Comparison of ENCODE assay signal across 8 cellular contexts in the genomic region with DNA sequence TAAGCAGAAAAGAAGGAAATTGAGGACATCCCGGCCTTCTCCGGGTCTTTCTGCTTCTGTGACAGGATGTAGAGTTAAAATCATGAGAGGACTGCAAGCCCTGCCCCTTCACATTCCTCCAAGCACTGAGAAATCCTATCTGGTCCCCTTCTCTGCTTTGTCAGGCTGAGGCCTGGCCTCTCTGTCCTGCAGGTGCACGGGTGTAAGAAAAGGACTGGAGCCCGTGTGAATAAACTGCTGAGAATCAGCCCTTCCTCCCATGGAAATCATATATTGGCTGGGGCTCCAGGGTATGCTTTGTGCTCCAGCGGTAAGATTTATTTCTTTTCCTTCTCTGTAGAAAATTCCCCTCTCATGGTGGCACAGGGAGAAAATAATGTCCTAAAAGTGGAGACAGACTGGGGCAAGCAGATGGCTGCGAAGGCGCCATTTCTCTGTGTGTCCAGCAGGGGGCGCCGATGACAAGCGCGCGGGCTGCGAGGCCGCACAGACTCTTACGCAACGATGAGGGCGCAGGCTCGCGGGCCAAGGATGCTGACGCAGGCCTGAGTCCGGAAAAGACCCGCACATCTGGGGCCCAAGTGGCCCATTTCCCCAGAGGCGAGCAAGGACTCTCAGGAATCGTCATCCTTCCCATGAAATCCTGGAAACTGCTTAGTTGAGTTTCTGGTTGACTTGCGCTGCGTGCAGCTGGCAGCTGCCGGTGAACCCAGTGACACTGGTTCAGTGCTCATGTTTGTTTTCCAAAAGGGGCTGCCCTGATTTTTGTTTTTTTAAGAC.
A peak's percentile ranks its signal among the peaks of the same experiment; 100 is the strongest.
DNase-seq lines count a peak whose midpoint lies in the region; ATAC-seq and TF ChIP-seq lines count a peak whose summit lies in the region.

No MANE protein-coding gene starts in this region.

- H3K4me3 ChIP-seq in AG10803 (ENCODE audit: low read length), result peak overlapping the region; percentile 44
- H3K4me3 ChIP-seq in kidney epithelial cell (ENCODE audit: low read depth, low read length), result peak overlapping the region; percentile 29

- H3K27me3 ChIP-seq in kidney epithelial cell (ENCODE audit: control insufficient read depth, insufficient read depth, low read length), result no peaks in the 10 kb centered on the region

- H3K36me3 ChIP-seq in kidney epithelial cell (ENCODE audit: control insufficient read depth, insufficient read depth, low read length), result no peaks in the 10 kb centered on the region

- ATAC-seq in GM19023 (IDR thresholded peaks at IDR 0.05; ENCODE audit: unreplicated experiment), result peak; percentile 89
- ATAC-seq in HG03175 (IDR thresholded peaks at IDR 0.05; ENCODE audit: unreplicated experiment), result peak; percentile 97

- DNase-seq in AG10803 (ENCODE audit: low read depth), result peak; percentile 96
- DNase-seq in NCI-H2196 (lab: John Stamatoyannopoulos, UW; ENCODE audit: unreplicated experiment), result peak; percentile 82
- peak; percentile 45 for DNase-seq in activated CD4-positive, CD25-positive, alpha-beta regulatory T cell treated with anti-CD3 and anti-CD28 coated beads, Interleukin-2, amount 50 U/mL, for 16 hours (ENCODE audit: low read depth, low spot score)
- peak; percentile 86 for DNase-seq in cerebellar cortex (ENCODE audit: low spot score)
- peak; percentile 26 for DNase-seq in kidney epithelial cell (ENCODE audit: low read depth)
- peak; percentile 41 to 62 for DNase-seq in stimulated activated CD4-positive, alpha-beta T cell treated with anti-CD3 and anti-CD28 coated beads, Interleukin-15, amount 100 ng/mL, for 1 hour (ENCODE audit: low read depth in 1 of 2, low spot score in 1 of 2)

- TF ChIP-seq CTCF in AG10803 (conservative IDR thresholded peaks at IDR 0.05; ENCODE audit: low read length) (peak; percentile 87), kidney epithelial cell (IDR thresholded peaks at IDR 0.05; ENCODE audit: insufficient read depth, low read length, poor library complexity, severe bottlenecking) (peak; percentile 98)

Comparison
In these comparisons a context has a peak if more than half of its experiments do, and no peak if none do; other contexts are left out.
1. Peak in every context shown above with its lines: DNase-seq, ATAC-seq and H3K4me3 ChIP-seq.
2. DNase-seq: peak in every context shown above with its lines; median percentile 96 in AG10803; 86 in cerebellar cortex; 82 in NCI-H2196; 52 in stimulated activated CD4-positive, alpha-beta T cell treated with anti-CD3 and anti-CD28 coated beads, Interleukin-15, amount 100 ng/mL, for 1 hour; 45 in activated CD4-positive, CD25-positive, alpha-beta regulatory T cell treated with anti-CD3 and anti-CD28 coated beads, Interleukin-2, amount 50 U/mL, for 16 hours; 26 in kidney epithelial cell.